2 cellular contexts compared by ENCODE assay signal in the genomic region with DNA sequence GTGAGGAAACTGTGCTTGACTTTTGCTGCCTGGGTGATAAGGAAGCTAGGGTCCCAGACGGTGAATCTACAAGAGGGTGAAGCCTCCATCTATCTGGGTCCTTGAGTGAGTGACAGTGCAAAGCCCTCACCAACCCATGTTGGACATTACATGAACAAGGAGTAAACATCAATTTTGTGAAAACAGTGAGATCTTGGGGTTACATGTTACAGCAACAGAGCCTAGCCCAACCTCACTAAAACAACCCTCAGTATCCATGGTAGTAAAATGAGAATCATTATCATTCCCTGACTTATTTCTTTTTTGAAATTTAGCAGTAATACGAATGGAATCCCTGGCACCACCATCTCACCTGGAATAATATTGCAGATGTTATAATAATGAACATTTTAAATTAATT.
A peak's percentile ranks its signal among the peaks of the same experiment; 100 is the strongest.
TF ChIP-seq lines count a peak whose summit lies in the region.

No MANE protein-coding gene starts in this region.

TF ChIP-seq in HepG2, 621 proteins besides CTCF, POLR2A, EP300 and RAD21:
- TF ChIP-seq ZNF12 (CRISPR knock-in tag; IDR thresholded peaks at IDR 0.05) = peak; percentile 91
- TF ChIP-seq U2AF2 (IDR thresholded peaks at IDR 0.05; ENCODE audit: low read depth, low read length) = no peak

TF ChIP-seq in K562, 482 proteins besides CTCF, POLR2A, EP300 and RAD21:
- TF ChIP-seq HIVEP1 (CRISPR knock-in tag; IDR thresholded peaks at IDR 0.05) = no peak
- TF ChIP-seq ZNF12 (CRISPR knock-in tag; IDR thresholded peaks at IDR 0.05) = peak; percentile 71
